9 cellular contexts compared by ENCODE assay signal in genomic region chr7:98283887-98284222, GRCh38. TPM values are rescaled to one million over a fixed set of nuclear protein-coding genes. Genes with fewer than 3 reads are reported as not detected.
DNase-seq lines count a peak whose midpoint lies in the region; ATAC-seq and TF ChIP-seq lines count a peak whose summit lies in the region.
"Had no signal": no experiment of that assay in that cellular context is flagged by ENCODE, and none has a peak within 500 bp of the region (broad histone marks: within the 10 kb centered on the region; RNA-seq: fewer than 3 reads in every experiment).

No MANE protein-coding gene starts in this region.

- peak; percentile 48 for DNase-seq in ELR (ENCODE audit: low read depth)
- no peak for DNase-seq in ascending aorta (ENCODE audit: low spot score in 2 of 2)
- DNase-seq in foreskin melanocyte = no peak
- no peak for DNase-seq in G401 (ENCODE audit: low spot score)
- no peak for DNase-seq in GF-D8 (lab: John Stamatoyannopoulos, UW)
- DNase-seq: NCI-H1092 had no signal

- in situ Hi-C loops in G401 (cut with HindIII; ENCODE audit: low sequenced_read_pairs) = no loop called here

- H3K27ac ChIP-seq in ascending aorta = peak overlapping the region; percentile 99
- peak overlapping the region; percentile 86 for H3K27ac ChIP-seq in layer of hippocampus (ENCODE audit: low read depth, low read length)

- ATAC-seq in HG03039 (IDR thresholded peaks at IDR 0.05; ENCODE audit: unreplicated experiment) = no peak

- peak overlapping the region; percentile 94 for H3K4me2 ChIP-seq in skeletal muscle satellite cell (ENCODE audit: low read length)

- no peaks in the 10 kb centered on the region for H3K27me3 ChIP-seq in ascending aorta
- no peaks in the 10 kb centered on the region for H3K27me3 ChIP-seq in layer of hippocampus (ENCODE audit: control insufficient read depth, insufficient read depth, low read length)
- no peaks in the 10 kb centered on the region for H3K27me3 ChIP-seq in skeletal muscle satellite cell (ENCODE audit: control insufficient read depth, insufficient read depth, low read length)

- peak overlapping the region; percentile 94 for H3K9ac ChIP-seq in skeletal muscle satellite cell (ENCODE audit: low read depth, low read length)

- peak overlapping the region; percentile 93 to 100 for H3K4me3 ChIP-seq in ascending aorta
- peak overlapping the region; percentile 87 for H3K4me3 ChIP-seq in skeletal muscle satellite cell (ENCODE audit: low read length)

- intact Hi-C loops in ascending aorta (cut with DNase I) = loop anchor here (5.0 to 10.0 kb wide), 4 partner anchors 333 to 1221 kb away; partner anchors contain the start of genes NPTX2, TRRAP, ZKSCAN5 and ZNF394

- H3K4me1 ChIP-seq in ascending aorta (peaks cover 34 to 50% of the 10 kb centered on the region in 2 donors), skeletal muscle satellite cell (ENCODE audit: control insufficient read depth, insufficient read depth, low read length) (peaks cover 56% of the 10 kb centered on the region)

- H3K36me3 ChIP-seq in ascending aorta (peaks cover 6 to 16% of the 10 kb centered on the region in 2 donors), skeletal muscle satellite cell (ENCODE audit: insufficient read depth, low read length) (peaks cover 57% of the 10 kb centered on the region)

- H3K9me3 ChIP-seq in ascending aorta = no peaks in the 10 kb centered on the region
- no peaks in the 10 kb centered on the region for H3K9me3 ChIP-seq in skeletal muscle satellite cell (replicated peaks; ENCODE audit: low read length)

- no peak for TF ChIP-seq CTCF in ascending aorta (IDR thresholded peaks at IDR 0.05)

RNA-seq across cellular contexts. Expression of gene BRI3, which starts 2.4 kb away (rescaled TPM):
- total RNA-seq in ascending aorta = 61.6 TPM
- total RNA-seq in skeletal muscle satellite cell (2012; rRNA removed) = 93.0 and 95.3 TPM in 2 replicates
- total RNA-seq in G401 (2014; rRNA removed; shearing (Covaris generic)) = 87.6 and 99.9 TPM in 2 replicates

RNA-seq across cellular contexts. Expression of gene TECPR1, which starts 31.8 kb away (rescaled TPM):
- total RNA-seq in ascending aorta = 28.1 TPM
- 12.4 and 13.3 TPM in 2 replicates for total RNA-seq in skeletal muscle satellite cell (2012; rRNA removed)
- total RNA-seq in G401 (2014; rRNA removed; shearing (Covaris generic)) = 13.6 and 53.5 TPM in 2 replicates
